ENCODE assay signal across 11 cellular contexts in the genomic region with DNA sequence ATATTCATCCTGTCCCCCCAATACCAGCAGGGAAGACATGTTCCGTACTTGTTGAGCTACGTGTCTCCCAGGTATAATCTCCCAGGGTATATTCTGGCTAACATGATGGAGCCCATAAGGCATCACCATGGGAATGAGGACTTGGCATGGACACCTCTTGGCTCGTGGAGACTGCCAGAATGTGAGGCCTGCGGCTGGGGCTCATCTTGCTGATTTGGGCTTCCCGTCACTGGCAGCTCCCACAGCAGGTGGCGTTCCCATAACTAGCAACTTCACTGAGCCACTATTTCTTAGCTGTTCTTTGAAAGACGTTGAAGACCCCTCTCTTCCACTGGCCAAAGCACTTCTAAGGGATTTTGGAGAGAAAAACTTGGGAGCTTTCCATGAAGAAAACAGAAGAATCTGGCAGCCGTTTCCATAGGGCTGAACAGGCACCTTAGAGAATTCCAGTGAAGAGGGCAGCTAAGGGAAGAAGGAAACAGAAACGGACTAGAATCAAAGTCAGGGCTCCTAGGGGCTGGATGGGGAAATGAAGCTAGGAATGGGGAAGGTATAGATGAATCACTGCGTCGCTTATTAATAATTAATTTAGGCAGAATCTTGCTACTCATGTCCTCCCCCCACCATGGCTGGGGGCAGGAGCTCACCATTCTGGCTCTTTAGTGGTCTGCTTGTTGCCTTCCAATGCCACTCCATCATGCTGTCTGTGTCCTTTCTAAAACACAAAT. TPM values are rescaled to one million over a fixed set of nuclear protein-coding genes. Genes with fewer than 3 reads are reported as not detected.
DNase-seq lines count a peak whose midpoint lies in the region; ATAC-seq lines count a peak whose summit lies in the region.
"Had no signal": no experiment of that assay in that cellular context is flagged by ENCODE, and none has a peak within 500 bp of the region (broad histone marks: within the 10 kb centered on the region; RNA-seq: fewer than 3 reads in every experiment).

No MANE protein-coding gene starts in this region.

- H3K9me3 Mint-ChIP-seq in activated CD4-positive, alpha-beta T cell treated with anti-CD3 and anti-CD28 coated beads, Interleukin-2, amount 10 ng/mL, durations not matched to agents 7 days and 5 days: no peaks in the 10 kb centered on the region
- H3K9me3 Mint-ChIP-seq: T-helper 1 cell treated with Interleukin-12 subunit alpha and Interleukin-12 subunit beta and Interleukin-4 antibody, amounts not matched to agents 30 μg/mL and 1 μg/mL, for 36 hours had no signal

- H3K36me3 Mint-ChIP-seq in activated CD4-positive, alpha-beta T cell treated with anti-CD3 and anti-CD28 coated beads, Interleukin-2, amount 10 ng/mL, durations not matched to agents 7 days and 5 days (ENCODE audit: low read depth): no peaks in the 10 kb centered on the region

- POLR2A ChIA-PET in activated CD4-positive, alpha-beta T cell treated with anti-CD3 and anti-CD28 coated beads, Interleukin-2, amount 10 ng/mL, durations not matched to agents 7 days and 5 days (lab: Charles Lee): no interaction called here

- CTCF ChIA-PET in activated CD4-positive, alpha-beta T cell treated with anti-CD3 and anti-CD28 coated beads, Interleukin-2, amount 10 ng/mL, durations not matched to agents 7 days and 5 days (lab: Charles Lee): interaction anchor here (0.6 to 1.5 kb wide), 9 partner anchors 10 to 250 kb away, joined by 3 to 4 read pairs (median 3); no protein-coding TSS in a partner anchor

- no peak for ATAC-seq in HG02885 (IDR thresholded peaks at IDR 0.05; ENCODE audit: poor library complexity, unreplicated experiment)

- H3K4me3 Mint-ChIP-seq in activated CD4-positive, alpha-beta T cell treated with anti-CD3 and anti-CD28 coated beads, Interleukin-2, amount 10 ng/mL, durations not matched to agents 7 days and 5 days: no peak overlapping the region
- H3K4me3 Mint-ChIP-seq: T-helper 1 cell treated with Interleukin-12 subunit alpha and Interleukin-12 subunit beta and Interleukin-4 antibody, amounts not matched to agents 30 μg/mL and 1 μg/mL, for 36 hours had no signal

- peaks cover 33% of the 10 kb centered on the region for H3K27me3 Mint-ChIP-seq in activated CD4-positive, alpha-beta T cell treated with anti-CD3 and anti-CD28 coated beads, Interleukin-2, amount 10 ng/mL, durations not matched to agents 7 days and 5 days

- H3K4me1 Mint-ChIP-seq in activated CD4-positive, alpha-beta T cell treated with anti-CD3 and anti-CD28 coated beads, Interleukin-2, amount 10 ng/mL, durations not matched to agents 7 days and 5 days: peaks cover 7% of the 10 kb centered on the region

- H3K27ac Mint-ChIP-seq in activated CD4-positive, alpha-beta T cell treated with anti-CD3 and anti-CD28 coated beads, Interleukin-2, amount 10 ng/mL, durations not matched to agents 7 days and 5 days: no peak overlapping the region
- H3K27ac Mint-ChIP-seq: T-helper 1 cell treated with Interleukin-12 subunit alpha and Interleukin-12 subunit beta and Interleukin-4 antibody, amounts not matched to agents 30 μg/mL and 1 μg/mL, for 36 hours had no signal

- peak; percentile 73 for DNase-seq in NCI-H1694 (lab: John Stamatoyannopoulos, UW)
- peak; percentile 92 for DNase-seq in cerebellar cortex (ENCODE audit: low spot score)
- peak; percentile 46 for DNase-seq in kidney tubule cell (ENCODE audit: low spot score)
- peak in 14 of 49 donors; percentile 6 to 84 (median 19) for DNase-seq in substantia nigra (lab: John Stamatoyannopoulos, UW)
- no peak for DNase-seq in GDM1 (lab: John Stamatoyannopoulos, UW)
- DNase-seq in central memory CD4-positive, alpha-beta T cell: no peak
- DNase-seq in activated CD4-positive, alpha-beta T cell treated with anti-CD3 and anti-CD28 coated beads, Interleukin-2, amount 10 ng/mL, durations not matched to agents 7 days and 5 days: no peak
- DNase-seq: activated CD4-positive, alpha-beta T cell treated with anti-CD3 and anti-CD28 coated beads for 48 hours had no signal

- H3K27ac ChIP-seq in substantia nigra (ENCODE audit: low read depth, low read length, poor library complexity, severe bottlenecking): peak overlapping the region; percentile 10
- H3K27ac ChIP-seq: C4-2B had no signal

RNA-seq across cellular contexts. Expression of a gene that starts 39.7 kb away (rescaled TPM):
- 10 to 100 TPM; 28.0 to 35.7 TPM for total RNA-seq in activated CD4-positive, alpha-beta T cell treated with anti-CD3 and anti-CD28 coated beads, Interleukin-2, amount 10 ng/mL, durations not matched to agents 7 days and 5 days

Comparison
In these comparisons a context has a peak if more than half of its experiments do, and no peak if none do; other contexts are left out.
1. DNase-seq: peak in NCI-H1694 (single experiment), cerebellar cortex (single experiment) and kidney tubule cell (single experiment); none in GDM1 (single experiment), central memory CD4-positive, alpha-beta T cell (single experiment) and activated CD4-positive, alpha-beta T cell treated with anti-CD3 and anti-CD28 coated beads, Interleukin-2, amount 10 ng/mL, durations not matched to agents 7 days and 5 days (single experiment).